Comparison of ENCODE assay signal across 9 cellular contexts in the genomic region with DNA sequence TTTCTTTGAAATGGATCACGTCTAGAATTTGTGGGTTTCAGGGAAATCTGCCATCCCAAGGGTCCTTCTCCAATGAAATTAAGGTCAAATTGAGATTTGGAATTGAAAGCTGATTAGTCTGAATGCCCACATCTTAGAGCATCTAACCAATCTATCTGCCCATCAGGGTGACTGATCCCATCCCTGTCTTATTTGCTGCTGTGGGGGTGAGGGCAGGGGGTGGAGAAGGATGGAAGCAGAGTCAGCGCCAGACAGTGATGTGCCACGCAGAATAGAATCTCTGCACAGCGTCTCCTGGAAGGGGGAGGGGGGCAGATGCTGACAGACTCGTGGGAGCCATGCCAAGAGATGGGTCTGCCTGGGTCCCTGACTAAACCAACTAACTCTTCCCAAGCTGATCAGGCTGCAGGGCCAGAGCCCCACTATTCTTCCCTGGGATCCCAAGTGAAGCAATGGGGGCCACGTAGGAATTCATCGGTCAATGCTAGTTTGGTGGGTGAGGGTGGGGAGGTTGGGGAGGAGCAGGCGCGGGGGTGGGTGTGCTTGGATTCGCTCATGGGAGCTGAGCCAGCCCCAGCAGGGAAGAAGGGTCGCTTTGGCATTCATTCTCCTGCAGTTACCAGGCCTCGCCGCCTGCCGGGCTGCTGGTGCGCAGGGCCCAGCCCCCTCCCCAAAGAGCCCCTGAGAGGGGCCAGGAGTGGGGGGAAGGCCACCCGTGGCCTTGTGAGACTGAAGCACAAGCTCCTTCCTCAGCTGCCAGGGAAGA. TPM values are rescaled to one million over a fixed set of nuclear protein-coding genes. Genes with fewer than 3 reads are reported as not detected.
DNase-seq lines count a peak whose midpoint lies in the region; ATAC-seq and TF ChIP-seq lines count a peak whose summit lies in the region.
"Had no signal": no experiment of that assay in that cellular context is flagged by ENCODE, and none has a peak within 500 bp of the region (broad histone marks: within the 10 kb centered on the region; RNA-seq: fewer than 3 reads in every experiment).

No MANE protein-coding gene starts in this region.

- POLR2A ChIA-PET in CD8-positive, alpha-beta memory T cell (lab: Charles Lee) = no interaction called here

- H3K36me3 Mint-ChIP-seq in CD8-positive, alpha-beta memory T cell = no peaks in the 10 kb centered on the region
- no peaks in the 10 kb centered on the region for H3K36me3 Mint-ChIP-seq in nephron (ENCODE audit: low read depth)

- H3K4me1 ChIP-seq in CD8-positive, alpha-beta memory T cell (ENCODE audit: insufficient read depth, low read length) = no peaks in the 10 kb centered on the region
- H3K4me1 ChIP-seq in body of pancreas = peaks cover 5% of the 10 kb centered on the region

- H3K27ac ChIP-seq in CD8-positive, alpha-beta memory T cell (ENCODE audit: low read depth, low read length) = peak overlapping the region; percentile 69
- peak overlapping the region in 3 of 4 donors; percentile 10 to 60 (median 42) for H3K27ac ChIP-seq in body of pancreas

- peaks cover 12 to 22% of the 10 kb centered on the region in 2 donors for H3K27me3 Mint-ChIP-seq in CD8-positive, alpha-beta memory T cell
- peaks cover 3% of the 10 kb centered on the region for H3K27me3 Mint-ChIP-seq in nephron (ENCODE audit: low read depth)

- DNase-seq in CD8-positive, alpha-beta memory T cell = no peak
- peak; percentile 60 to 71 for DNase-seq in NCI-H1930 (lab: John Stamatoyannopoulos, UW)
- DNase-seq in body of pancreas = no peak
- DNase-seq in epidermal melanocyte (ENCODE audit: insufficient read length, low spot score) = no peak
- DNase-seq in NCI-H2107 (lab: John Stamatoyannopoulos, UW) = no peak
- DNase-seq in HPDE6-E6E7 (ENCODE audit: extremely low spot score) = no peak

- intact Hi-C loops in body of pancreas (cut with DNase I) = no loop called here

- TF ChIP-seq CTCF in body of pancreas (IDR thresholded peaks at IDR 0.05) (no peak), nephron (IDR thresholded peaks at IDR 0.05; ENCODE audit: unreplicated experiment in 3 of 3) (peak in 2 of 3 experiments; percentile 28 to 40)

- no peak for ATAC-seq in body of pancreas
- ATAC-seq in GM18909 (IDR thresholded peaks at IDR 0.05; ENCODE audit: poor library complexity, unreplicated experiment) = no peak

- 68 to 76% methylated on average over 15 to 16 of the region's 16 CpGs for WGBS in body of pancreas, 2 donors

- H3K4me3 ChIP-seq in CD8-positive, alpha-beta memory T cell (ENCODE audit: low read length) = no peak overlapping the region
- H3K4me3 ChIP-seq in body of pancreas = no peak overlapping the region

- H3K4me3 Mint-ChIP-seq in CD8-positive, alpha-beta memory T cell = no peak overlapping the region
- H3K4me3 Mint-ChIP-seq in nephron = peak overlapping the region in 2 of 3 experiments; percentile 1 to 2

- peak overlapping the region in 3 of 8 donors; percentile 12 to 89 (median 21) for H3K27ac Mint-ChIP-seq in CD8-positive, alpha-beta memory T cell
- H3K27ac Mint-ChIP-seq in nephron = peak overlapping the region; percentile 79 to 87 (median 87)

- H3K9me3 Mint-ChIP-seq in CD8-positive, alpha-beta memory T cell = no peaks in the 10 kb centered on the region
- H3K9me3 Mint-ChIP-seq in nephron = no peaks in the 10 kb centered on the region

- H3K27me3 ChIP-seq in CD8-positive, alpha-beta memory T cell (ENCODE audit: insufficient read depth, low read length, poor library complexity, severe bottlenecking) = no peaks in the 10 kb centered on the region
- H3K27me3 ChIP-seq in body of pancreas = no peaks in the 10 kb centered on the region

- no peaks in the 10 kb centered on the region for H3K9me3 ChIP-seq in CD8-positive, alpha-beta memory T cell (ENCODE audit: low read length)
- H3K9me3 ChIP-seq in body of pancreas = no peaks in the 10 kb centered on the region

- CTCF ChIA-PET in CD8-positive, alpha-beta memory T cell (lab: Charles Lee) = interaction anchor here (1.8 kb wide), 1 partner anchor 32 kb away, joined by 4 read pairs; a partner anchor contains a TSS

- no peak for TF ChIP-seq POLR2A in body of pancreas (IDR thresholded peaks at IDR 0.05)

- H3K4me1 Mint-ChIP-seq in CD8-positive, alpha-beta memory T cell = no peaks in the 10 kb centered on the region
- H3K4me1 Mint-ChIP-seq in nephron = peaks cover 66% of the 10 kb centered on the region

- H3K36me3 ChIP-seq in CD8-positive, alpha-beta memory T cell (ENCODE audit: insufficient read depth, low read length) = no peaks in the 10 kb centered on the region
- no peaks in the 10 kb centered on the region for H3K36me3 ChIP-seq in body of pancreas (replicated peaks in 1 of 2; ENCODE audit: insufficient read depth in 1 of 2, low read depth in 2 of 2)

RNA-seq across cellular contexts. Expression of a gene that starts 32.2 kb away (rescaled TPM):
- total RNA-seq in CD8-positive, alpha-beta memory T cell = 100 to 1,000 TPM; 178 to 184 TPM
- polyA plus RNA-seq in CD8-positive, alpha-beta memory T cell = 81.3 TPM
- 100 to 1,000 TPM; 209 to 588 TPM for total RNA-seq in body of pancreas

RNA-seq across cellular contexts. Expression of a gene that starts 34.5 kb away (rescaled TPM):
- total RNA-seq in CD8-positive, alpha-beta memory T cell = 1 to 10 TPM; 7.6 to 8.3 TPM
- polyA plus RNA-seq in CD8-positive, alpha-beta memory T cell = 3.3 TPM
- 10 to 100 TPM in 1 of 2 donors, 1 to 10 TPM in 1; 7.0 to 43.5 TPM for total RNA-seq in body of pancreas

RNA-seq across cellular contexts. Expression of a gene that starts 45.1 kb away (rescaled TPM):
- 10 to 100 TPM; 94.5 to 98.4 TPM for total RNA-seq in CD8-positive, alpha-beta memory T cell
- polyA plus RNA-seq in CD8-positive, alpha-beta memory T cell = 13.1 TPM
- 10 to 100 TPM; 39.4 to 74.2 TPM for total RNA-seq in body of pancreas

RNA-seq across cellular contexts. Expression of a gene that starts 45.4 kb away (rescaled TPM):
- total RNA-seq in CD8-positive, alpha-beta memory T cell = not detected
- not detected for polyA plus RNA-seq in CD8-positive, alpha-beta memory T cell
- 10 to 100 TPM; 36.6 to 63.3 TPM for total RNA-seq in body of pancreas
- total RNA-seq: T-helper 1 cell treated with Interleukin-12 subunit alpha and Interleukin-12 subunit beta and Interleukin-4 antibody, amounts not matched to agents 30 ng/mL and 1 ng/mL, for 36 hours had no signal

Comparison
In these comparisons a context has a peak if more than half of its experiments do, and no peak if none do; other contexts are left out.
1. DNase-seq: peak in NCI-H1930 (2 of 2); none in CD8-positive, alpha-beta memory T cell (0 of 5), body of pancreas (0 of 4), epidermal melanocyte (single experiment), NCI-H2107 (single experiment) and HPDE6-E6E7 (single experiment).
2. H3K4me3 Mint-ChIP-seq: peak in nephron (2 of 3); none in CD8-positive, alpha-beta memory T cell (0 of 7).
3. CTCF ChIP-seq: peak in nephron (2 of 3); none in body of pancreas (0 of 7).